Comparison of ENCODE assay signal across 8 cellular contexts in genomic region chr18:35407871-35408481, GRCh38. TPM values are rescaled to one million over a fixed set of nuclear protein-coding genes. Genes with fewer than 3 reads are reported as not detected.
DNase-seq lines count a peak whose midpoint lies in the region; ATAC-seq lines count a peak whose summit lies in the region.

No MANE protein-coding gene starts in this region.

- intact Hi-C loops in left colon (cut with DNase I, micrococcal nuclease), result loop anchor here in 1 of 2 donors (10.0 kb wide), 2 partner anchors 97 to 347 kb away; no protein-coding TSS in a partner anchor

- peak; percentile 68 for ATAC-seq in HG02642 (IDR thresholded peaks at IDR 0.05; ENCODE audit: poor library complexity, unreplicated experiment)
- ATAC-seq in left colon, result peak; percentile 66

- DNase-seq in stimulated activated CD8-positive, alpha-beta memory T cell treated with anti-CD3 and anti-CD28 coated beads, Interleukin-12 subunit alpha, Interleukin-12 subunit beta, amount 100 ng/mL, for 1 hour (ENCODE audit: low read depth), result peak; percentile 12
- no peak for DNase-seq in stimulated activated CD8-positive, alpha-beta memory T cell treated with anti-CD3 and anti-CD28 coated beads, Interleukin-4, amount 100 ng/mL, for 48 hours
- peak; percentile 47 for DNase-seq in NCI-H1694 (lab: John Stamatoyannopoulos, UW)
- DNase-seq in SKM-1 (lab: John Stamatoyannopoulos, UW; ENCODE audit: unreplicated experiment), result peak; percentile 70
- DNase-seq in cerebellar cortex (ENCODE audit: low spot score), result peak; percentile 84
- DNase-seq in left colon, result peak; percentile 31 to 38
- peak; percentile 70 for DNase-seq in stromal cell of bone marrow (ENCODE audit: low read depth)

RNA-seq across cellular contexts. Expression of gene ZNF396, which starts 30.8 kb away (rescaled TPM):
- 1 to 10 TPM; 3.7 to 4.4 TPM for total RNA-seq in left colon
